ENCODE assay signal across 1 cellular context in the genomic region with DNA sequence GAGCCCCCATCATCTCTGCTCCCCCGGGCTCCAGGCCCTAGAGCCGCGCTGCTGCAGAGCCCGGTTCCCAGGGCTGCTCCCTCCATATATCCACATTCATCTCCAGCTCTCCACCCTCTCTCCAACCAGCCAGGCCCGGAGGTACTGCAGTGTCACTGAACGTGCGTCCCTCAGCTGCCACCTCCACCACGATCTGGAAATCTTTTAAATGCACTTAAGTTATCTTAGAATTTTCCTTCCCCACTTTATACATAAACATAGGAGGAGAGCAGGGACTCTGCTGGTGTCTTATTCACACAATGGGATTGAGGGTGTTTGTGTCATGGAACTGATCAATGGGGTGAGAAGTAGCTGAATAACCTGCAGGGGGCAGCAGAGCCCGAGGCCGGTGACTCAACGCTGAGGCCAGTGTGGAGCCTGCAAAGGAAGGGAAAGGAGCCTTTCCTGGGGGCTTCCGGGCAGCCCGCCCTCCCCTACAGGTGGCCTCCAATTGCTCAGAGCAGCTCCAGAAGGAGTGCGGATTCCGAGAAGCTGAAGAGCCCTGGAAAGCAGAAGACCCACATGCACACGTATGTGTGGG.
TF ChIP-seq lines count a peak whose summit lies in the region.

No MANE protein-coding gene starts in this region.

TF ChIP-seq in H1, 55 proteins besides CTCF, POLR2A, EP300 and RAD21:
- peak; percentile 32; the same call in 1 of the 2 replicates for TF ChIP-seq JUND (IDR thresholded peaks at IDR 0.05; ENCODE audit: low read length)
